In the genomic region with DNA sequence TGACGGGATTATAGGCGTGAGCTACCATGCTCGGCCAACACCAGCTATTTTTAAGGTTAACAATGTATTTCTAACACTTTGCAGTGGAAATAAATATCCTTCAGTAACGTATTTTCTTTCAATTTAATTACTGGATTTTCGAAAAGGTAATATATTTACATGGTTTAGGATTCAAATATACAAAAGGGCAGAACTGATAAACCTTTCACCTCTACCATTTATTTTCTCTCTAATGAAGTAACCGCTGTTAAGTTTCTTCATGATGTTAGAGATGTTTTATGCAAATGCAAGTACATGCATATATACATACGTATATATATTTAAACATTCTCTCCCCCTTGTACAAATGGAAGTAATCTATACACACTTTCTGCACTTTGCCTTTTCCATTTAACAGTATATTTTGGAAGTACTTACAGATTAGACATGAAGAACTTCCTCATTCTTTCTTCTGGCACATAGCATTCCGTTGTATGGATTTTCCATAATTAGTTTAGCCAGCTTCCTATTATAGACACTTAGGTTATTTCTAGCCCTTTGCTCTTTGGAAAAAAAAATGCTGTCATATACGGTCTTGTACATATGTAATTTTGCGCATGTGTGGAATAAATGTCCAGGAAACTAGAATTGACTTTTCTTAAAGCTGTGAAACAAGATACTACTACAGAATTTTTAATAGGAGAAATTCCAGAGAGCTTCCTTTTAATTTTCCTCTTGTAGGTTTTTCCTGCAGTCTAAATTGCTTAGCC, we compare ENCODE assay signal across 8 cellular contexts. TPM values are rescaled to one million over a fixed set of nuclear protein-coding genes. Genes with fewer than 3 reads are reported as not detected.
A peak's percentile ranks its signal among the peaks of the same experiment; 100 is the strongest.
DNase-seq lines count a peak whose midpoint lies in the region; ATAC-seq and TF ChIP-seq lines count a peak whose summit lies in the region.

No MANE protein-coding gene starts in this region.

- WGBS in GM23248 (ENCODE audit: low coverage in 1 of 2, low lambda C conversion rate in 2 of 2, missing lambda C conversion rate in 2 of 2), 2 experiments, result 6% methylated on average over 10 of the region's 10 CpGs

- H3K27me3 ChIP-seq in GM23248 (replicated peaks; ENCODE audit: insufficient read depth) (no peaks in the 10 kb centered on the region), SU-DHL-6 (ENCODE audit: low read length) (no peaks in the 10 kb centered on the region)

- H3K36me3 ChIP-seq in GM23248 (ENCODE audit: low read depth), result no peaks in the 10 kb centered on the region
- no peaks in the 10 kb centered on the region for H3K36me3 ChIP-seq in SU-DHL-6 (ENCODE audit: low read length)

- peak overlapping the region; percentile 78 for H3K4me2 ChIP-seq in GM23248 (ENCODE audit: unreplicated experiment)
- H3K4me2 ChIP-seq in SU-DHL-6 (ENCODE audit: low read depth, low read length, poor library complexity, severe bottlenecking), result peak overlapping the region; percentile 95

- H3K9me3 ChIP-seq in GM23248 (ENCODE audit: low read depth) (no peaks in the 10 kb centered on the region), SU-DHL-6 (ENCODE audit: insufficient read depth, low read length) (no peaks in the 10 kb centered on the region)

- H3K4me3 ChIP-seq in AG10803 (ENCODE audit: low read length) (peak overlapping the region; percentile 56), GM23248 (peak overlapping the region; percentile 90), SU-DHL-6 (ENCODE audit: insufficient read depth, low read length, poor library complexity, severe bottlenecking) (peak overlapping the region; percentile 70), fibroblast of mammary gland (ENCODE audit: control insufficient read depth, low read depth, low read length) (peak overlapping the region; percentile 49), skeletal muscle cell (ENCODE audit: low read depth, low read length) (peak overlapping the region; percentile 56)

- no peak for TF ChIP-seq CTCF in AG10803 (conservative IDR thresholded peaks at IDR 0.05; ENCODE audit: low read length)
- no peak for TF ChIP-seq CTCF in SU-DHL-6 (IDR thresholded peaks at IDR 0.05; ENCODE audit: insufficient read depth, low read length, poor library complexity, severe bottlenecking)
- TF ChIP-seq CTCF in fibroblast of mammary gland (conservative IDR thresholded peaks at IDR 0.05; ENCODE audit: control insufficient read depth, insufficient read depth, low read depth, low read length), result no peak

- peak overlapping the region; percentile 69 for H3K27ac ChIP-seq in GM23248
- peak overlapping the region; percentile 84 for H3K27ac ChIP-seq in SU-DHL-6 (ENCODE audit: low read depth, low read length)

- H3K9me2 ChIP-seq in GM23248 (ENCODE audit: insufficient read depth) (no peaks in the 10 kb centered on the region), SU-DHL-6 (replicated peaks; ENCODE audit: insufficient read depth, low read length) (no peaks in the 10 kb centered on the region)

- H4K20me1 ChIP-seq in GM23248 (ENCODE audit: insufficient read depth) (no peaks in the 10 kb centered on the region), SU-DHL-6 (ENCODE audit: low read depth, low read length) (no peaks in the 10 kb centered on the region)

- in situ Hi-C loops in GM23248 (cut with MboI), result no loop called here

- H3K79me2 ChIP-seq in GM23248 (ENCODE audit: insufficient read depth) (no peaks in the 10 kb centered on the region), SU-DHL-6 (ENCODE audit: insufficient read depth, low read length) (no peaks in the 10 kb centered on the region)

- H3F3A ChIP-seq in GM23248 (ENCODE audit: insufficient read depth) (peaks cover 32% of the 10 kb centered on the region), SU-DHL-6 (ENCODE audit: insufficient read depth) (peaks cover 29% of the 10 kb centered on the region)

- peaks cover 12% of the 10 kb centered on the region for H3K4me1 ChIP-seq in GM23248 (ENCODE audit: insufficient read depth)

- ATAC-seq in HG03460 (IDR thresholded peaks at IDR 0.05; ENCODE audit: unreplicated experiment), result no peak

- H2AFZ ChIP-seq in GM23248, result peak overlapping the region; percentile 74
- H2AFZ ChIP-seq in SU-DHL-6 (ENCODE audit: low read depth, low read length, severe bottlenecking), result no peak overlapping the region

- H3K9ac ChIP-seq in GM23248 (peak overlapping the region; percentile 72; the same call in 1 of the 2 replicates), SU-DHL-6 (ENCODE audit: low read length) (0 out of 2 replicates have a peak overlapping the region, but pooled peaks have one; percentile 66)

- DNase-seq in AG10803 (ENCODE audit: low read depth), result no peak
- DNase-seq in GM23248, result peak; percentile 81
- DNase-seq in fibroblast of mammary gland (ENCODE audit: low read depth), result no peak
- no peak for DNase-seq in skeletal muscle cell (ENCODE audit: low read depth)
- DNase-seq in KG1 (lab: John Stamatoyannopoulos, UW), result no peak
- no peak for DNase-seq in stimulated activated CD4-positive, alpha-beta T cell treated with anti-CD3 and anti-CD28 coated beads, Interleukin-4, amount 100 ng/mL, for 24 hours

RNA-seq across cellular contexts. Expression of a gene that starts 14.9 kb away (rescaled TPM):
- total RNA-seq in GM23248 (2014; rRNA removed; shearing (Covaris generic)), result not detected in 2 replicates
- polyA plus RNA-seq in GM23248 (2016; fragmentation: Nextera tagmentation; extraction: Ambion mirVana), result not detected in 2 replicates

RNA-seq across cellular contexts. Expression of a gene that starts 40.0 kb away (rescaled TPM):
- 221 and 263 TPM in 2 replicates for total RNA-seq in GM23248 (2014; rRNA removed; shearing (Covaris generic))
- polyA plus RNA-seq in GM23248 (2016; fragmentation: Nextera tagmentation; extraction: Ambion mirVana), result 169 and 180 TPM in 2 replicates
